In the genomic region with DNA sequence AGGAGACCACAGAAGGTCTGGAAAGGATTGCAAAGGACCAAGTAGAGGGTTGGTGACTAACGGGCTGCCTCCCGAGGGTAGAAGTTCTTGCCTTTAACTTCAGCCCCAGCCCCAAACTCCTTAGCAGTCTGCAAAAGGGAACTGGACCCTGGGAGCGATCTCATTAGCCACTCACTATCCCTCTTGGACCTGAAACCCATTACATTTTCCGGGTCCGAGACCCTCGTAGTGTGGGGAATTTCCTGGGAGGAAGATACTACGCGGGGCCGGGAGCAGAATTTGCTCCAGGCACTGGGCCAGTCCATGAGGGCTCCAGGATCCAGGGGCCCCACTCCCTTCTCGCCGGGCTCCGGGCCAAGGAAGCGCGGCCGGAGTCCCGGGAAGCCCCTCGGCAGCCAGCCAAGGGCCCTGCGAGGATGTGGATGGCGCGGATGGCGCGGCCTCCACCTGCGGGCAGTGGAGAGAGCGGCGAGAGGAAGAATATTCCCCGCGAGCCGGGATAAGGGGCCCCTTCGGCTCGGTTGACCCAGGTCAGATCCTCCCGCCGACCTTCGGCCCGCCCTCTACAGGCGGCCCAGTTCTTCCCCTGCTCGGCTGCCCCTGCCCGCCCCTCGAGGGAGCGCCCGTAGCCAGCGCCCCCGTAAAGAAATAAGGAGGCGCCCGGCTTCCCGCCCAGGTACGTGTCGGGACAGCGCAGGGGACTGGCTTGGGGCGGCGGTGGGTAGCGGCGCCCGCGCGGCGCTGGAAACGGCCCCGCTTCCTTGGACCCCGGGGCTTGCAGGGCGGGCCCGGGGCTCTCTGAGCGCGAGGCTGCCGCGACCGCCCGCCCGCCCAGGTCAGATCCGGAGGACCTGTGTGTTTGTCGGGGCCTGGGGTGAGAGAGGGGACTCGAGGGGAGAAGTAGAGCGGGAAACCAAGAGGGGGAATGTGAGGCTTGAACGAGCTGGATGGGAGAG, we compare ENCODE assay signal across 9 cellular contexts. TPM values are rescaled to one million over a fixed set of nuclear protein-coding genes. Genes with fewer than 3 reads are reported as not detected.
DNase-seq lines count a peak whose midpoint lies in the region; ATAC-seq and TF ChIP-seq lines count a peak whose summit lies in the region.
"Had no signal": no experiment of that assay in that cellular context is flagged by ENCODE, and none has a peak within 500 bp of the region (broad histone marks: within the 10 kb centered on the region; RNA-seq: fewer than 3 reads in every experiment).

A gene with protein sequence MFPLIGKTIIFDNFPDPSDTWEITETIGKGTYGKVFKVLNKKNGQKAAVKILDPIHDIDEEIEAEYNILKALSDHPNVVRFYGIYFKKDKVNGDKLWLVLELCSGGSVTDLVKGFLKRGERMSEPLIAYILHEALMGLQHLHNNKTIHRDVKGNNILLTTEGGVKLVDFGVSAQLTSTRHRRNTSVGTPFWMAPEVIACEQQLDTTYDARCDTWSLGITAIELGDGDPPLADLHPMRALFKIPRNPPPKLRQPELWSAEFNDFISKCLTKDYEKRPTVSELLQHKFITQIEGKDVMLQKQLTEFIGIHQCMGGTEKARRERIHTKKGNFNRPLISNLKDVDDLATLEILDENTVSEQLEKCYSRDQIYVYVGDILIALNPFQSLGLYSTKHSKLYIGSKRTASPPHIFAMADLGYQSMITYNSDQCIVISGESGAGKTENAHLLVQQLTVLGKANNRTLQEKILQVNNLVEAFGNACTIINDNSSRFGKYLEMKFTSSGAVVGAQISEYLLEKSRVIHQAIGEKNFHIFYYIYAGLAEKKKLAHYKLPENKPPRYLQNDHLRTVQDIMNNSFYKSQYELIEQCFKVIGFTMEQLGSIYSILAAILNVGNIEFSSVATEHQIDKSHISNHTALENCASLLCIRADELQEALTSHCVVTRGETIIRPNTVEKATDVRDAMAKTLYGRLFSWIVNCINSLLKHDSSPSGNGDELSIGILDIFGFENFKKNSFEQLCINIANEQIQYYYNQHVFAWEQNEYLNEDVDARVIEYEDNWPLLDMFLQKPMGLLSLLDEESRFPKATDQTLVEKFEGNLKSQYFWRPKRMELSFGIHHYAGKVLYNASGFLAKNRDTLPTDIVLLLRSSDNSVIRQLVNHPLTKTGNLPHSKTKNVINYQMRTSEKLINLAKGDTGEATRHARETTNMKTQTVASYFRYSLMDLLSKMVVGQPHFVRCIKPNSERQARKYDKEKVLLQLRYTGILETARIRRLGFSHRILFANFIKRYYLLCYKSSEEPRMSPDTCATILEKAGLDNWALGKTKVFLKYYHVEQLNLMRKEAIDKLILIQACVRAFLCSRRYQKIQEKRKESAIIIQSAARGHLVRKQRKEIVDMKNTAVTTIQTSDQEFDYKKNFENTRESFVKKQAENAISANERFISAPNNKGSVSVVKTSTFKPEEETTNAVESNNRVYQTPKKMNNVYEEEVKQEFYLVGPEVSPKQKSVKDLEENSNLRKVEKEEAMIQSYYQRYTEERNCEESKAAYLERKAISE (N-terminal part only) (plus strand): TSS at position 577 of the 956 bp plus-strand sequence. CDS start 17,882 bp downstream, outside the sequence.

- DNase-seq in Caki2 (ENCODE audit: low read depth), result peak; percentile 48
- peak; percentile 39 for DNase-seq in NCI-H1092 (lab: John Stamatoyannopoulos, UW)
- peak; percentile 47 for DNase-seq in endothelial cell (ENCODE audit: low spot score)
- DNase-seq in H4 (ENCODE audit: low spot score), result no peak
- DNase-seq in effector CD8-positive, alpha-beta T cell (lab: John Stamatoyannopoulos, UW), result no peak
- DNase-seq: activated CD4-positive, alpha-beta T cell treated with anti-CD3 and anti-CD28 coated beads, Interleukin-2, amount 50 U/mL, for 1 hour had no signal

- in situ Hi-C loops in Caki2 (cut with HindIII; ENCODE audit: low pct_unique_long_range_greater_than_20kb, low sequenced_read_pairs), result no loop called here

- ATAC-seq in GM18505 (IDR thresholded peaks at IDR 0.05; ENCODE audit: unreplicated experiment) (no peak), HG03135 (IDR thresholded peaks at IDR 0.05; ENCODE audit: unreplicated experiment) (no peak)

- H3K4me3 Mint-ChIP-seq in endothelial cell (ENCODE audit: unreplicated experiment), result peak within 1 kb of the TSS; percentile 97

- no peak for TF ChIP-seq CTCF in endothelial cell (IDR thresholded peaks at IDR 0.05; ENCODE audit: unreplicated experiment)

- H3K36me3 Mint-ChIP-seq in endothelial cell (ENCODE audit: low read depth, unreplicated experiment), result no peaks in the 10 kb centered on the region

- no peak for TF ChIP-seq POLR2A in GM18505 (IDR thresholded peaks at IDR 0.05; ENCODE audit: borderline replicate concordance, extremely low read depth, insufficient read depth, insufficient read length)

- no peaks in the 10 kb centered on the region for H3K36me3 ChIP-seq in neuron (ENCODE audit: insufficient read depth, low read length)

- no peaks in the 10 kb centered on the region for H3K4me1 ChIP-seq in neuron (ENCODE audit: insufficient read depth, low read length)

- H3K9me3 Mint-ChIP-seq in endothelial cell (ENCODE audit: unreplicated experiment), result no peaks in the 10 kb centered on the region

- H3K27me3 Mint-ChIP-seq in endothelial cell (ENCODE audit: unreplicated experiment), result peaks cover 3% of the 10 kb centered on the region

- peak within 1 kb of the TSS; percentile 60 for H3K4me3 ChIP-seq in neuron (ENCODE audit: low read length)

- H3K9me3 ChIP-seq in neuron (ENCODE audit: low read length), result no peaks in the 10 kb centered on the region

- peak within 1 kb of the TSS; percentile 85 for H2AFZ ChIP-seq in neuron (ENCODE audit: low read depth, low read length)

- peaks cover 10% of the 10 kb centered on the region for H3K4me1 Mint-ChIP-seq in endothelial cell (ENCODE audit: unreplicated experiment)

- peak within 1 kb of the TSS; percentile 36 for H3K27ac Mint-ChIP-seq in endothelial cell (ENCODE audit: unreplicated experiment)

- peaks cover 12% of the 10 kb centered on the region for H3K27me3 ChIP-seq in neuron (ENCODE audit: insufficient read depth, low read length)

RNA-seq across cellular contexts. Expression of the gene that starts here (rescaled TPM):
- 4.5 TPM in 2 replicates for total RNA-seq in Caki2 (2014; rRNA removed; shearing (Covaris generic); ENCODE audit: low replicate concordance)
- 11.4 TPM for total RNA-seq in endothelial cell (ENCODE audit: unreplicated experiment)
- not detected in 2 replicates for total RNA-seq in H4 (2014; rRNA removed; shearing (Covaris generic))

Comparison
In these comparisons a context has a peak if more than half of its experiments do, and no peak if none do; other contexts are left out.
1. DNase-seq: peak in Caki2 (single experiment), NCI-H1092 (single experiment) and endothelial cell (single experiment); none in H4 (single experiment) and effector CD8-positive, alpha-beta T cell (single experiment).